8 cellular contexts compared by ENCODE assay signal in genomic region chr12:19440019-19440858, GRCh38. TPM values are rescaled to one million over a fixed set of nuclear protein-coding genes. Genes with fewer than 3 reads are reported as not detected.
DNase-seq lines count a peak whose midpoint lies in the region; ATAC-seq and TF ChIP-seq lines count a peak whose summit lies in the region.

No MANE protein-coding gene starts in this region.

- peaks cover 24% of the 10 kb centered on the region for H3K4me1 Mint-ChIP-seq in CD14-positive monocyte
- peaks cover 31% of the 10 kb centered on the region for H3K4me1 Mint-ChIP-seq in activated naive CD4-positive, alpha-beta T cell treated with anti-CD3 and anti-CD28 coated beads for 36 hours (ENCODE audit: low read depth)
- H3K4me1 Mint-ChIP-seq in osteocyte (ENCODE audit: unreplicated experiment), result peaks cover 28% of the 10 kb centered on the region

- CTCF ChIA-PET in activated naive CD4-positive, alpha-beta T cell treated with anti-CD3 and anti-CD28 coated beads for 36 hours (lab: Charles Lee), result no interaction called here

- H3K27ac Mint-ChIP-seq in CD14-positive monocyte (peak overlapping the region; percentile 93 to 98 (median 94)), osteocyte (ENCODE audit: unreplicated experiment) (peak overlapping the region; percentile 96)
- H3K27ac Mint-ChIP-seq in activated naive CD4-positive, alpha-beta T cell treated with anti-CD3 and anti-CD28 coated beads for 36 hours, result peak overlapping the region; percentile 94

- DNase-seq in CD14-positive monocyte (ENCODE audit: low spot score) (peak; percentile 50), SJSA1 (ENCODE audit: low read depth in 1 of 2, low spot score in 2 of 2) (peak; percentile 46 to 59), globus pallidus (ENCODE audit: low spot score) (peak; percentile 50), osteocyte (ENCODE audit: extremely low spot score, unreplicated experiment) (no peak), testis (peak; percentile 75)
- peak; percentile 59 for DNase-seq in activated naive CD4-positive, alpha-beta T cell treated with anti-CD3 and anti-CD28 coated beads for 36 hours

- H3K9me3 Mint-ChIP-seq in CD14-positive monocyte (peaks cover 0 to 5% (median 4%) of the 10 kb centered on the region in 7 donors), osteocyte (ENCODE audit: unreplicated experiment) (no peaks in the 10 kb centered on the region)
- H3K9me3 Mint-ChIP-seq in activated naive CD4-positive, alpha-beta T cell treated with anti-CD3 and anti-CD28 coated beads for 36 hours, result peaks cover 1% of the 10 kb centered on the region

- ATAC-seq in GM19324 (IDR thresholded peaks at IDR 0.05; ENCODE audit: low FRiP score, unreplicated experiment), result peak; percentile 30
- peak; percentile 11 for ATAC-seq in HG03469 (IDR thresholded peaks at IDR 0.05; ENCODE audit: unreplicated experiment)

- H3K27me3 Mint-ChIP-seq in CD14-positive monocyte (ENCODE audit: low read depth in 3 of 3), result peaks cover 2 to 5% (median 4%) of the 10 kb centered on the region in 3 donors
- no peaks in the 10 kb centered on the region for H3K27me3 Mint-ChIP-seq in activated naive CD4-positive, alpha-beta T cell treated with anti-CD3 and anti-CD28 coated beads for 36 hours (ENCODE audit: low read depth)
- no peaks in the 10 kb centered on the region for H3K27me3 Mint-ChIP-seq in osteocyte (ENCODE audit: unreplicated experiment)

- H3K27me3 ChIP-seq in SJSA1 (replicated peaks) (no peaks in the 10 kb centered on the region), testis (no peaks in the 10 kb centered on the region)

- no peak for TF ChIP-seq CTCF in CD14-positive monocyte (IDR thresholded peaks at IDR 0.05)
- no peak for TF ChIP-seq CTCF in osteocyte (IDR thresholded peaks at IDR 0.05)
- TF ChIP-seq CTCF in testis (IDR thresholded peaks at IDR 0.05), result no peak

- H3K36me3 ChIP-seq in SJSA1 (peaks cover 14% of the 10 kb centered on the region), testis (ENCODE audit: low read depth, missing control alignments) (no peaks in the 10 kb centered on the region)

- no peak for TF ChIP-seq POLR2A in testis (IDR thresholded peaks at IDR 0.05)

- H3K27ac ChIP-seq in SJSA1, result peak overlapping the region; percentile 70
- peak overlapping the region; percentile 97 to 99 for H3K27ac ChIP-seq in testis

- H3K9me3 ChIP-seq in SJSA1 (replicated peaks) (no peaks in the 10 kb centered on the region; the same call in 1 of the 2 replicates), testis (no peaks in the 10 kb centered on the region)

- intact Hi-C loops in CD14-positive monocyte (cut with micrococcal nuclease), result no loop called here
- intact Hi-C loops in activated naive CD4-positive, alpha-beta T cell treated with anti-CD3 and anti-CD28 coated beads for 36 hours (cut with micrococcal nuclease), result loop anchor here (1.0 kb wide), 1 partner anchor 8 kb away; no protein-coding TSS in a partner anchor
- intact Hi-C loops in testis (cut with DNase I; ENCODE audit: low total_unique reads), result no loop called here

- H3K36me3 Mint-ChIP-seq in CD14-positive monocyte (peaks cover 5 to 15% of the 10 kb centered on the region in 2 donors), osteocyte (ENCODE audit: unreplicated experiment) (peaks cover 2% of the 10 kb centered on the region)
- H3K36me3 Mint-ChIP-seq in activated naive CD4-positive, alpha-beta T cell treated with anti-CD3 and anti-CD28 coated beads for 36 hours (ENCODE audit: low read depth), result peaks cover 25% of the 10 kb centered on the region

- 1% methylated on average over 50 to 71 of the region's 71 CpGs for whole genome bisulfite sequencing in testis, 2 donors

- H3K4me3 Mint-ChIP-seq in CD14-positive monocyte (peak overlapping the region; percentile 99 to 100), osteocyte (ENCODE audit: unreplicated experiment) (peak overlapping the region; percentile 99)
- H3K4me3 Mint-ChIP-seq in activated naive CD4-positive, alpha-beta T cell treated with anti-CD3 and anti-CD28 coated beads for 36 hours, result peak overlapping the region; percentile 98

- H3K4me3 ChIP-seq in SJSA1 (peak overlapping the region; percentile 98), testis (peak overlapping the region; percentile 98 to 100)

- no peaks in the 10 kb centered on the region; the same call in 1 of the 2 replicates for H3K4me1 ChIP-seq in SJSA1 (replicated peaks)
- peaks cover 7% of the 10 kb centered on the region for H3K4me1 ChIP-seq in testis

RNA-seq across cellular contexts. Expression of gene AEBP2, which starts 0.9 kb away (rescaled TPM):
- polyA plus RNA-seq in CD14-positive monocyte (1 to 10 TPM; 3.0 to 4.4 TPM), testis (ENCODE audit: insufficient read depth, low read depth, low replicate concordance) (30.8 TPM)
- total RNA-seq in SJSA1 (2014; rRNA removed; shearing (Covaris generic)), result 14.6 and 17.0 TPM in 2 replicates
- total RNA-seq in activated naive CD4-positive, alpha-beta T cell treated with anti-CD3 and anti-CD28 coated beads for 36 hours, result 10 to 100 TPM; 32.4 to 35.2 TPM
- total RNA-seq in osteocyte (33.5 and 35.8 TPM in 2 replicates), testis (10 to 100 TPM; 57.7 to 62.0 TPM)
